In genomic region chr2:56008661-56009411, GRCh38 we compare ENCODE assay signal across 8 cellular contexts.
DNase-seq lines count a peak whose midpoint lies in the region; ATAC-seq and TF ChIP-seq lines count a peak whose summit lies in the region.

No MANE protein-coding gene starts in this region.

- POLR2A ChIA-PET in BJ (lab: Charles Lee): interaction anchor here (0.7 kb wide), 1 partner anchor 17 kb away, joined by 3 read pairs; no protein-coding TSS in a partner anchor

- DNase-seq in BJ (ENCODE audit: low read depth): peak; percentile 54
- peak; percentile 59 for DNase-seq in NCI-H2029 treated with DMSO at 0.1 percent for 48 hours (lab: John Stamatoyannopoulos, UW)
- DNase-seq in brain pericyte (ENCODE audit: low read depth, low spot score): peak; percentile 8
- peak; percentile 77 for DNase-seq in kidney glomerular epithelial cell (lab: John Stamatoyannopoulos, UW)
- no peak for DNase-seq in natural killer cell treated with Interleukin-12 subunit alpha and Interleukin-12 subunit beta and Interleukin-15 and Interleukin-18, amount 100 ng/mL, for 72 hours (ENCODE audit: low spot score)
- no peak for DNase-seq in chondrocyte (ENCODE audit: low spot score)

- H3K27ac Mint-ChIP-seq in natural killer cell treated with Interleukin-12 subunit alpha and Interleukin-12 subunit beta and Interleukin-15 and Interleukin-18, amount 100 ng/mL, for 72 hours: no peak overlapping the region
- no peak overlapping the region for H3K27ac Mint-ChIP-seq in chondrocyte (ENCODE audit: unreplicated experiment)

- H3K9me3 Mint-ChIP-seq in natural killer cell treated with Interleukin-12 subunit alpha and Interleukin-12 subunit beta and Interleukin-15 and Interleukin-18, amount 100 ng/mL, for 72 hours: no peaks in the 10 kb centered on the region
- H3K9me3 Mint-ChIP-seq in chondrocyte (ENCODE audit: low read depth): no peaks in the 10 kb centered on the region

- H3K27me3 ChIP-seq in BJ (ENCODE audit: control insufficient read depth, insufficient read depth, low read length): no peaks in the 10 kb centered on the region

- H3K36me3 ChIP-seq in BJ (ENCODE audit: control insufficient read depth, insufficient read depth, low read length): no peaks in the 10 kb centered on the region

- CTCF ChIA-PET in BJ (lab: Yijun Ruan, JAX): interaction anchor here (1.1 to 4.0 kb wide), 8 partner anchors 9 to 291 kb away, joined by 3 to 31 read pairs (median 6); no protein-coding TSS in a partner anchor

- ATAC-seq in HG03571 (IDR thresholded peaks at IDR 0.05; ENCODE audit: unreplicated experiment) (no peak), HG03565 (IDR thresholded peaks at IDR 0.05; ENCODE audit: unreplicated experiment) (no peak)
- ATAC-seq in natural killer cell treated with Interleukin-12 subunit alpha and Interleukin-12 subunit beta and Interleukin-15 and Interleukin-18, amount 100 ng/mL, for 72 hours: no peak

- H3K4me3 ChIP-seq in BJ (ENCODE audit: low read depth, low read length): no peak overlapping the region

- TF ChIP-seq CTCF in BJ (IDR thresholded peaks at IDR 0.05; ENCODE audit: insufficient read depth, low read depth, low read length): no peak
- TF ChIP-seq CTCF in chondrocyte (IDR thresholded peaks at IDR 0.05): no peak

- H3K27me3 Mint-ChIP-seq in natural killer cell treated with Interleukin-12 subunit alpha and Interleukin-12 subunit beta and Interleukin-15 and Interleukin-18, amount 100 ng/mL, for 72 hours: no peaks in the 10 kb centered on the region
- peaks cover 10% of the 10 kb centered on the region for H3K27me3 Mint-ChIP-seq in chondrocyte (ENCODE audit: low read depth)

- H3K36me3 Mint-ChIP-seq in natural killer cell treated with Interleukin-12 subunit alpha and Interleukin-12 subunit beta and Interleukin-15 and Interleukin-18, amount 100 ng/mL, for 72 hours: no peaks in the 10 kb centered on the region
- no peaks in the 10 kb centered on the region for H3K36me3 Mint-ChIP-seq in chondrocyte (ENCODE audit: low read depth)

- no peaks in the 10 kb centered on the region for H3K4me1 Mint-ChIP-seq in natural killer cell treated with Interleukin-12 subunit alpha and Interleukin-12 subunit beta and Interleukin-15 and Interleukin-18, amount 100 ng/mL, for 72 hours (ENCODE audit: low read depth in 2 of 2)
- no peaks in the 10 kb centered on the region for H3K4me1 Mint-ChIP-seq in chondrocyte (ENCODE audit: low read depth)

- no peak overlapping the region for H3K4me3 Mint-ChIP-seq in natural killer cell treated with Interleukin-12 subunit alpha and Interleukin-12 subunit beta and Interleukin-15 and Interleukin-18, amount 100 ng/mL, for 72 hours
- H3K4me3 Mint-ChIP-seq in chondrocyte (ENCODE audit: unreplicated experiment): no peak overlapping the region

Comparison
In these comparisons a context has a peak if more than half of its experiments do, and no peak if none do; other contexts are left out.
1. DNase-seq: peak in BJ (single experiment), NCI-H2029 treated with DMSO at 0.1 percent for 48 hours (single experiment), brain pericyte (single experiment) and kidney glomerular epithelial cell (single experiment); none in natural killer cell treated with Interleukin-12 subunit alpha and Interleukin-12 subunit beta and Interleukin-15 and Interleukin-18, amount 100 ng/mL, for 72 hours (single experiment) and chondrocyte (single experiment).